ENCODE assay signal across 11 cellular contexts in the genomic region with DNA sequence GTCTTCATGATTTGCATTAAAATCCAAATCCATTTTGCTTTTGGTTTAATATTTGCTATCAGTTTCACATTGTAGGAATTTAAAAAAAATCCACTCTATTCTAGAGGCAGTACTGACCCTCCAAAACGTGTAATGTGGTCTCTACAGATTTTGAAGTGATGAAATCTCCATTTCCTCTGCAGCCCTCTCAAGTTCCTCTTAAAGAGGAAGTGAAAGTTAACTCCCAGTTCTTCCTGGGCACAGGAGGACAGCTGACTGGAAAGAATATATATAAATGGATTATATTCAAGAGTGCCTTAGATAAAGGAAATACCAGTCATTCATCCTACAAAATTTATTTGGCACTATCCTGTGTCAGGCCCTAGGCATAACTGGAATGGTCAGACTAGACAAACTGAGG.
DNase-seq lines count a peak whose midpoint lies in the region; ATAC-seq, FAIRE-seq and TF ChIP-seq lines count a peak whose summit lies in the region.
"Had no signal": no experiment of that assay in that cellular context is flagged by ENCODE, and none has a peak within 500 bp of the region (broad histone marks: within the 10 kb centered on the region; RNA-seq: fewer than 3 reads in every experiment).

No MANE protein-coding gene starts in this region.

- no peaks in the 10 kb centered on the region for H3K36me3 ChIP-seq in KMS-11 (ENCODE audit: insufficient read depth)
- H3K36me3 ChIP-seq in ovary: no peaks in the 10 kb centered on the region
- H3K36me3 ChIP-seq: cardiac muscle cell, upper lobe of left lung had no signal

- TF ChIP-seq EP300 in ovary (IDR thresholded peaks at IDR 0.05): no peak

- FAIRE-seq in D721Med (lab: Jason Lieb, UNC): no peak

- no peaks in the 10 kb centered on the region for H4K20me1 ChIP-seq in KMS-11 (ENCODE audit: insufficient read depth)

- no peak overlapping the region for H2AFZ ChIP-seq in KMS-11 (ENCODE audit: low read depth)

- H3K4me3 ChIP-seq in KMS-11 (IDR thresholded peaks at IDR 0.05; ENCODE audit: insufficient read depth, low read depth, low read length) (no peak overlapping the region), ovary (no peak overlapping the region)
- H3K4me3 ChIP-seq: cardiac muscle cell, upper lobe of left lung had no signal

- no peaks in the 10 kb centered on the region for H3K79me2 ChIP-seq in KMS-11 (ENCODE audit: insufficient read depth, low read depth)

- H3K27me3 Mint-ChIP-seq in T-helper 17 cell: no peaks in the 10 kb centered on the region

- no peaks in the 10 kb centered on the region for H3K9me3 ChIP-seq in T-helper 17 cell (ENCODE audit: control insufficient read depth, low read length, poor library complexity, severe bottlenecking)
- no peaks in the 10 kb centered on the region for H3K9me3 ChIP-seq in ovary
- H3K9me3 ChIP-seq: Caco-2, upper lobe of left lung had no signal

- no peaks in the 10 kb centered on the region for H3K27me3 ChIP-seq in KMS-11 (ENCODE audit: insufficient read depth, low read depth)
- H3K27me3 ChIP-seq in ovary: no peaks in the 10 kb centered on the region
- H3K27me3 ChIP-seq: cardiac muscle cell, upper lobe of left lung had no signal

- TF ChIP-seq CTCF in KMS-11 (conservative IDR thresholded peaks at IDR 0.05; ENCODE audit: low read depth, low read length): no peak
- no peak for TF ChIP-seq CTCF in ovary (IDR thresholded peaks at IDR 0.05)
- no peak for TF ChIP-seq CTCF in D721Med (IDR thresholded peaks at IDR 0.05; ENCODE audit: insufficient read depth, missing control alignments)

- no peak for TF ChIP-seq POLR2A in ovary (IDR thresholded peaks at IDR 0.05)

- WGBS in ovary, 3 donors: 5 to 12% (median 12%) methylated on average over 1 of the region's 1 CpG

- H3K9ac ChIP-seq in KMS-11: no peak overlapping the region

- peak; percentile 59 for DNase-seq in DMS 273 (lab: John Stamatoyannopoulos, UW; ENCODE audit: unreplicated experiment)
- no peak for DNase-seq in T-helper 17 cell
- DNase-seq in lung microvascular endothelial cell (ENCODE audit: low read depth in 2 of 2): peak; percentile 19 to 58
- no peak for DNase-seq in occipital lobe (lab: John Stamatoyannopoulos, UW)
- DNase-seq in ovary: no peak
- DNase-seq in D721Med (ENCODE audit: insufficient read length, low spot score): no peak
- DNase-seq: Caco-2, upper lobe of left lung had no signal

- peak overlapping the region; percentile 27 for H3K27ac Mint-ChIP-seq in T-helper 17 cell

- H3K27ac ChIP-seq in KMS-11 (no peak overlapping the region), ovary (no peak overlapping the region)
- H3K27ac ChIP-seq: cardiac muscle cell, upper lobe of left lung had no signal

- H3K4me1 Mint-ChIP-seq in T-helper 17 cell: peaks cover 17% of the 10 kb centered on the region

- ATAC-seq in T-helper 17 cell (no peak), GM21390 (IDR thresholded peaks at IDR 0.05; ENCODE audit: unreplicated experiment) (no peak)

- no peak overlapping the region for H3K4me3 Mint-ChIP-seq in T-helper 17 cell

- no peaks in the 10 kb centered on the region for H3K36me3 Mint-ChIP-seq in T-helper 17 cell (ENCODE audit: low read depth)

- peak overlapping the region; percentile 25; the same call in 1 of the 2 replicates for H3K4me2 ChIP-seq in KMS-11

- intact Hi-C loops in ovary (cut with DNase I): no loop called here

- H3K4me1 ChIP-seq in KMS-11 (ENCODE audit: low read depth, poor library complexity, severe bottlenecking) (peaks cover 18% of the 10 kb centered on the region), ovary (ENCODE audit: insufficient read depth) (no peaks in the 10 kb centered on the region)
- H3K4me1 ChIP-seq: Caco-2 had no signal

Comparison
In these comparisons a context has a peak if more than half of its experiments do, and no peak if none do; other contexts are left out.
1. DNase-seq: peak in DMS 273 (single experiment) and lung microvascular endothelial cell (2 of 2); none in T-helper 17 cell (0 of 3), occipital lobe (single experiment), ovary (0 of 5) and D721Med (single experiment).